ENCODE assay signal across 1 cellular context in the genomic region with DNA sequence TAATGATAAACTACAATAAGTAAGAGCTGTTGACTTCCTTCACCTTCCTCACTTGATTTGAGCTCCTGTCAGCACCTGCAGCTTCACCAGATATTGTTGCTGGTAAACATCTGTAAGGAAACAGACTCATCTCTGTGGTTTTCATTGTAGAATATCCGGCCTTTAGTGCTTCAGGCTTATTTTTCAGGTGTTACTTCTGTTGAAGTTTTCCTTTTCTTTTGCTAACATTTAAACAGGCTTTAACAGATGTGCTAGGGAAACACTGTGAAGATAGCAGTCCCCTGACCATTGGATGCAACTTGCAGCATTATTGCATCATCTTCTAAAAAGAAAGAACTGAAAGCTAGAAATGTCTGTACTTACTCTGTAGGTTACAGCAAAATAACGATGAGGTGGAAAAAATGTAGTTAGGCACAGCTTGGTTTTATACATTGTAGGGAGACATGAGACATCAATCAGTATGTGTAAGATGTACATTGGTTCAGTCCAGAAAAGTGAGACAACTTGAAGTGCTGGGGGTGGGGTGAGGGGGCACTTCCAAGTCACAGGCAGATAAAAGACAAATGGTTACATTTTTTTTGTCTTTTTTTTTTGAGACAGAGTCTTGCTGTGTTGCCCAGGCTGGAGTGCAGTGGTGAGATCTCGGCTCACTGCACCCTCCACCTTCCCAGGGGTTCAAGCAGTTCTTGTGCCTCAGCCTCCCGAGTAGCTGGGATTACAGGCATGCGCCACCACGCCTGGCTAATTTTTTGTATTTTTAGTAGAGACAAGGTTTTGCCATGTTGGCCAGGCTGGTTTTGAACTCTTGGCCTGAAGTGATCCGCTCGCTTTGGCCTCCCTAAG.
TF ChIP-seq lines count a peak whose summit lies in the region.

No MANE protein-coding gene starts in this region.

TF ChIP-seq in GM12878, 131 proteins besides CTCF, POLR2A, EP300 and RAD21 (continued from another document):
- TF ChIP-seq PRDM15 (CRISPR knock-in tag; IDR thresholded peaks at IDR 0.05), result peak; percentile 68; the same call in 1 of the 2 replicates
- peak; percentile 68; the same call in 1 of the 2 replicates for TF ChIP-seq BCL11A (IDR thresholded peaks at IDR 0.05; ENCODE audit: low read depth, low read length)
- TF ChIP-seq NBN (IDR thresholded peaks at IDR 0.05), result no peak
- peak; percentile 61; the same call in 1 of the 2 replicates for TF ChIP-seq CREM (IDR thresholded peaks at IDR 0.05; ENCODE audit: low read depth)
- peak; percentile 58 for TF ChIP-seq SKIL (IDR thresholded peaks at IDR 0.05; ENCODE audit: low read depth, poor library complexity, severe bottlenecking)
- TF ChIP-seq CBFB (IDR thresholded peaks at IDR 0.05; ENCODE audit: low read depth), result 0 out of 2 replicates have a peak, but pooled peaks have one; percentile 41
- TF ChIP-seq SPI1 (IDR thresholded peaks at IDR 0.05; ENCODE audit: borderline replicate concordance, insufficient read depth, low read depth, low read length), result peak; percentile 78
- peak; percentile 97 for TF ChIP-seq ATF7 (IDR thresholded peaks at IDR 0.05; ENCODE audit: low read depth)
- TF ChIP-seq ZNF217 (IDR thresholded peaks at IDR 0.05), result peak; percentile 22; the same call in 1 of the 2 replicates
- TF ChIP-seq MEF2A (IDR thresholded peaks at IDR 0.05; ENCODE audit: insufficient read depth, low read depth, low read length), result peak; percentile 77; the same call in 1 of the 2 replicates
- TF ChIP-seq CREB1 (IDR thresholded peaks at IDR 0.05; ENCODE audit: low read depth), result peak; percentile 81
- TF ChIP-seq GABPA (IDR thresholded peaks at IDR 0.05; ENCODE audit: low read depth), result 0 out of 2 replicates have a peak, but pooled peaks have one; percentile 46
- peak; percentile 32; the same call in 1 of the 2 replicates for TF ChIP-seq PML (IDR thresholded peaks at IDR 0.05; ENCODE audit: low read length)
- TF ChIP-seq, protein P1, sequence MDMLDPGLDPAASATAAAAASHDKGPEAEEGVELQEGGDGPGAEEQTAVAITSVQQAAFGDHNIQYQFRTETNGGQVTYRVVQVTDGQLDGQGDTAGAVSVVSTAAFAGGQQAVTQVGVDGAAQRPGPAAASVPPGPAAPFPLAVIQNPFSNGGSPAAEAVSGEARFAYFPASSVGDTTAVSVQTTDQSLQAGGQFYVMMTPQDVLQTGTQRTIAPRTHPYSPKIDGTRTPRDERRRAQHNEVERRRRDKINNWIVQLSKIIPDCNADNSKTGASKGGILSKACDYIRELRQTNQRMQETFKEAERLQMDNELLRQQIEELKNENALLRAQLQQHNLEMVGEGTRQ (IDR thresholded peaks at IDR 0.05; ENCODE audit: borderline replicate concordance, low read depth, low read length), result no peak
